ENCODE assay signal across 7 cellular contexts in genomic region chr6:143843689-143844405, GRCh38. TPM values are rescaled to one million over a fixed set of nuclear protein-coding genes. Genes with fewer than 3 reads are reported as not detected.
DNase-seq lines count a peak whose midpoint lies in the region; ATAC-seq and TF ChIP-seq lines count a peak whose summit lies in the region.

No MANE protein-coding gene starts in this region.

- no peaks in the 10 kb centered on the region; the same call in 1 of the 2 replicates for H4K20me1 ChIP-seq in HCT116 (ENCODE audit: insufficient read depth)

- H2AFZ ChIP-seq in HCT116 (ENCODE audit: low read depth, low read length, poor library complexity, severe bottlenecking), result no peak overlapping the region

- TF ChIP-seq POLR2A in HCT116 (IDR thresholded peaks at IDR 0.05; ENCODE audit: borderline replicate concordance, extremely low read depth, insufficient read depth, insufficient read length), result no peak

- H3K36me3 ChIP-seq in HCT116 (ENCODE audit: control insufficient read depth in 1 of 2, insufficient read depth in 2 of 2, low read length in 2 of 2), result peaks cover 33 to 42% of the 10 kb centered on the region in 2 experiments
- H3K36me3 ChIP-seq in endocrine pancreas (ENCODE audit: control insufficient read depth, insufficient read depth, low read length), result no peaks in the 10 kb centered on the region

- peak overlapping the region; percentile 98 to 99 (median 99) for H3K27ac Mint-ChIP-seq in nephron

- peaks cover 32% of the 10 kb centered on the region for H3K36me3 Mint-ChIP-seq in nephron (ENCODE audit: low read depth)

- peaks cover 4 to 11% of the 10 kb centered on the region in 2 experiments; a peak in 3 of 4 replicates for H3K4me1 ChIP-seq in HCT116 (ENCODE audit: control insufficient read depth in 1 of 2, insufficient read depth in 2 of 2, low read length in 2 of 2)
- peaks cover 8% of the 10 kb centered on the region for H3K4me1 ChIP-seq in endocrine pancreas (ENCODE audit: control insufficient read depth, insufficient read depth, low read length)

- H3K9me3 ChIP-seq in HCT116 (ENCODE audit: control insufficient read depth in 1 of 2, insufficient read depth in 1 of 2, low read depth in 1 of 2, low read length in 2 of 2) (no peaks in the 10 kb centered on the region), endocrine pancreas (ENCODE audit: control insufficient read depth, low read length) (no peaks in the 10 kb centered on the region)

- peak overlapping the region; percentile 88 for H3K4me3 ChIP-seq in GM12865 (ENCODE audit: low read depth, low read length)
- H3K4me3 ChIP-seq in HCT116 (replicated peaks in 1 of 2; ENCODE audit: low read depth in 1 of 2, low read length in 2 of 2), result peak overlapping the region; percentile 93 to 97
- H3K4me3 ChIP-seq in endocrine pancreas (ENCODE audit: control insufficient read depth, insufficient read depth, low read length), result peak overlapping the region; percentile 68

- peaks cover 58% of the 10 kb centered on the region for H3K79me2 ChIP-seq in HCT116 (ENCODE audit: insufficient read depth, low read length)

- CTCF ChIA-PET in HCT116 (lab: Charles Lee), result interaction anchor here (0.9 kb wide), 1 partner anchor 269 kb away, joined by 3 read pairs; no protein-coding TSS in a partner anchor

- POLR2A ChIA-PET in HCT116 (lab: Charles Lee), result interaction anchor here (1.8 kb wide), 1 partner anchor 19 kb away, joined by 6 read pairs; no protein-coding TSS in a partner anchor

- H3K9ac ChIP-seq in HCT116 (ENCODE audit: low read length) (peak overlapping the region; percentile 96), endocrine pancreas (ENCODE audit: control insufficient read depth, insufficient read depth, low read length) (peak overlapping the region; percentile 42)

- H3K27me3 ChIP-seq in HCT116 (ENCODE audit: insufficient read depth, low read length) (no peaks in the 10 kb centered on the region), endocrine pancreas (ENCODE audit: control insufficient read depth, insufficient read depth, low read length) (no peaks in the 10 kb centered on the region)

- no peaks in the 10 kb centered on the region for H3K9me2 ChIP-seq in HCT116 (ENCODE audit: insufficient read depth)

- RAD21 ChIA-PET in HCT116 (lab: Charles Lee; ENCODE audit: low non-redundant PET in 1 of 2, low total read pairs in 2 of 2, uncharacterized antibody in 2 of 2, unreplicated experiment in 2 of 2), result no interaction called here

- DNase-seq in GM12865 (ENCODE audit: low read depth) (peak; percentile 22), HCT116 (ENCODE audit: low read depth, low spot score) (no peak), RKO (ENCODE audit: low spot score) (peak; percentile 49), GM10266 (ENCODE audit: extremely low spot score) (no peak), NCI-H1436 (lab: John Stamatoyannopoulos, UW) (no peak)

- peak overlapping the region; percentile 80 for H3K4me2 ChIP-seq in HCT116 (ENCODE audit: low read length)

- intact Hi-C loops in HCT116 (cut with micrococcal nuclease), result loop anchor here (5.0 kb wide), 3 partner anchors 167 to 267 kb away; partner anchors contain the start of gene PHACTR2

- peak overlapping the region; percentile 95 to 97 (median 95) for H3K4me3 Mint-ChIP-seq in nephron

- no peak for TF ChIP-seq CTCF in GM12865 (IDR thresholded peaks at IDR 0.05; ENCODE audit: insufficient read depth, low read depth, low read length, missing control alignments)
- no peak for TF ChIP-seq CTCF in HCT116 (IDR thresholded peaks at IDR 0.05 in 2 of 3, conservative IDR thresholded peaks at IDR 0.05 in 1 of 3; ENCODE audit: borderline replicate concordance in 1 of 3, insufficient read depth in 1 of 3, low read depth in 2 of 3, low read length in 2 of 3)
- TF ChIP-seq CTCF in nephron (IDR thresholded peaks at IDR 0.05; ENCODE audit: unreplicated experiment in 3 of 3), result no peak
- TF ChIP-seq CTCF in GM10266 (IDR thresholded peaks at IDR 0.05; ENCODE audit: control insufficient read depth, insufficient read depth, low read depth, missing control alignments), result no peak

- ATAC-seq in HCT116, result no peak; the same call in 1 of the 2 replicates

- no TSS peak for BruUV-seq in HCT116 (replicated peaks; lab: Mats Ljungman, UMichigan)

- no peaks in the 10 kb centered on the region for H3K9me3 Mint-ChIP-seq in nephron

- peaks cover 37% of the 10 kb centered on the region for H3K4me1 Mint-ChIP-seq in nephron

- TF ChIP-seq RAD21 in HCT116 (IDR thresholded peaks at IDR 0.05; ENCODE audit: low read depth), result no peak

- peak overlapping the region; percentile 57 for H3K27ac ChIP-seq in HCT116 (ENCODE audit: low read depth, low read length)

- no peaks in the 10 kb centered on the region for H3K27me3 Mint-ChIP-seq in nephron (ENCODE audit: low read depth)

TF ChIP-seq in HCT116, 20 proteins besides CTCF, POLR2A, EP300 and RAD21:
- no peak for TF ChIP-seq ZFX (IDR thresholded peaks at IDR 0.05)
- no peak for TF ChIP-seq TCF7L2 (IDR thresholded peaks at IDR 0.05; ENCODE audit: borderline replicate concordance, extremely low read depth, insufficient read depth, insufficient read length)
- TF ChIP-seq JUND (IDR thresholded peaks at IDR 0.05), result no peak
- no peak for TF ChIP-seq MAX (IDR thresholded peaks at IDR 0.05)
- no peak for TF ChIP-seq ZNF274 (IDR thresholded peaks at IDR 0.05; ENCODE audit: low read depth, low read length)
- TF ChIP-seq FOSL1 (IDR thresholded peaks at IDR 0.05; ENCODE audit: low read depth), result no peak
- TF ChIP-seq, protein P1, sequence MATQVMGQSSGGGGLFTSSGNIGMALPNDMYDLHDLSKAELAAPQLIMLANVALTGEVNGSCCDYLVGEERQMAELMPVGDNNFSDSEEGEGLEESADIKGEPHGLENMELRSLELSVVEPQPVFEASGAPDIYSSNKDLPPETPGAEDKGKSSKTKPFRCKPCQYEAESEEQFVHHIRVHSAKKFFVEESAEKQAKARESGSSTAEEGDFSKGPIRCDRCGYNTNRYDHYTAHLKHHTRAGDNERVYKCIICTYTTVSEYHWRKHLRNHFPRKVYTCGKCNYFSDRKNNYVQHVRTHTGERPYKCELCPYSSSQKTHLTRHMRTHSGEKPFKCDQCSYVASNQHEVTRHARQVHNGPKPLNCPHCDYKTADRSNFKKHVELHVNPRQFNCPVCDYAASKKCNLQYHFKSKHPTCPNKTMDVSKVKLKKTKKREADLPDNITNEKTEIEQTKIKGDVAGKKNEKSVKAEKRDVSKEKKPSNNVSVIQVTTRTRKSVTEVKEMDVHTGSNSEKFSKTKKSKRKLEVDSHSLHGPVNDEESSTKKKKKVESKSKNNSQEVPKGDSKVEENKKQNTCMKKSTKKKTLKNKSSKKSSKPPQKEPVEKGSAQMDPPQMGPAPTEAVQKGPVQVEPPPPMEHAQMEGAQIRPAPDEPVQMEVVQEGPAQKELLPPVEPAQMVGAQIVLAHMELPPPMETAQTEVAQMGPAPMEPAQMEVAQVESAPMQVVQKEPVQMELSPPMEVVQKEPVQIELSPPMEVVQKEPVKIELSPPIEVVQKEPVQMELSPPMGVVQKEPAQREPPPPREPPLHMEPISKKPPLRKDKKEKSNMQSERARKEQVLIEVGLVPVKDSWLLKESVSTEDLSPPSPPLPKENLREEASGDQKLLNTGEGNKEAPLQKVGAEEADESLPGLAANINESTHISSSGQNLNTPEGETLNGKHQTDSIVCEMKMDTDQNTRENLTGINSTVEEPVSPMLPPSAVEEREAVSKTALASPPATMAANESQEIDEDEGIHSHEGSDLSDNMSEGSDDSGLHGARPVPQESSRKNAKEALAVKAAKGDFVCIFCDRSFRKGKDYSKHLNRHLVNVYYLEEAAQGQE (IDR thresholded peaks at IDR 0.05; ENCODE audit: low read depth), result no peak
- no peak for TF ChIP-seq ATF3 (IDR thresholded peaks at IDR 0.05)
- TF ChIP-seq, protein P2, sequence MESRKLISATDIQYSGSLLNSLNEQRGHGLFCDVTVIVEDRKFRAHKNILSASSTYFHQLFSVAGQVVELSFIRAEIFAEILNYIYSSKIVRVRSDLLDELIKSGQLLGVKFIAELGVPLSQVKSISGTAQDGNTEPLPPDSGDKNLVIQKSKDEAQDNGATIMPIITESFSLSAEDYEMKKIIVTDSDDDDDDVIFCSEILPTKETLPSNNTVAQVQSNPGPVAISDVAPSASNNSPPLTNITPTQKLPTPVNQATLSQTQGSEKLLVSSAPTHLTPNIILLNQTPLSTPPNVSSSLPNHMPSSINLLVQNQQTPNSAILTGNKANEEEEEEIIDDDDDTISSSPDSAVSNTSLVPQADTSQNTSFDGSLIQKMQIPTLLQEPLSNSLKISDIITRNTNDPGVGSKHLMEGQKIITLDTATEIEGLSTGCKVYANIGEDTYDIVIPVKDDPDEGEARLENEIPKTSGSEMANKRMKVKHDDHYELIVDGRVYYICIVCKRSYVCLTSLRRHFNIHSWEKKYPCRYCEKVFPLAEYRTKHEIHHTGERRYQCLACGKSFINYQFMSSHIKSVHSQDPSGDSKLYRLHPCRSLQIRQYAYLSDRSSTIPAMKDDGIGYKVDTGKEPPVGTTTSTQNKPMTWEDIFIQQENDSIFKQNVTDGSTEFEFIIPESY (IDR thresholded peaks at IDR 0.05; ENCODE audit: extremely low read depth, insufficient replicate concordance, low read length), result no peak
- TF ChIP-seq EGR1 (IDR thresholded peaks at IDR 0.05; ENCODE audit: low read depth), result no peak
- no peak for TF ChIP-seq CBX3 (IDR thresholded peaks at IDR 0.05; ENCODE audit: low read depth)
- no peak for TF ChIP-seq EZH2 (IDR thresholded peaks at IDR 0.05)
- no peak for TF ChIP-seq CEBPB (IDR thresholded peaks at IDR 0.05; ENCODE audit: low read depth)
- no peak for TF ChIP-seq POLR2AphosphoS5 (IDR thresholded peaks at IDR 0.05; ENCODE audit: low read depth, low read length)
- TF ChIP-seq YY1 (IDR thresholded peaks at IDR 0.05; ENCODE audit: extremely low read depth, insufficient replicate concordance, low read depth, low read length), result no peak
- TF ChIP-seq SRF (IDR thresholded peaks at IDR 0.05; ENCODE audit: low read depth), result no peak
- no peak for TF ChIP-seq ELF1 (IDR thresholded peaks at IDR 0.05; ENCODE audit: borderline replicate concordance, low read depth)
- TF ChIP-seq SP1 (IDR thresholded peaks at IDR 0.05; ENCODE audit: low read depth), result no peak
- no peak for TF ChIP-seq SIN3A (IDR thresholded peaks at IDR 0.05; ENCODE audit: low read depth)

RNA-seq across cellular contexts. Expression of gene LTV1, which starts 0.7 kb away (rescaled TPM):
- total RNA-seq in HCT116 (2021; ENCODE audit: unreplicated experiment), result 40.3 TPM
- polyA plus RNA-seq in HCT116 (2012), result 18.4 and 26.6 TPM in 2 replicates

RNA-seq across cellular contexts. Expression of gene ZC2HC1B, which starts 20.4 kb away (rescaled TPM):
- total RNA-seq in HCT116 (2021; ENCODE audit: unreplicated experiment), result not detected
- polyA plus RNA-seq in HCT116 (2012), result not detected in 2 replicates

Comparison
In these comparisons a context has a peak if more than half of its experiments do, and no peak if none do; other contexts are left out.
1. DNase-seq: peak in GM12865 (single experiment) and RKO (single experiment); none in HCT116 (single experiment), GM10266 (single experiment) and NCI-H1436 (single experiment).
2. Peak in every context shown above with its lines, with median percentiles within 50 percentile points of each other: H3K4me3 ChIP-seq.